ENCODE assay signal across 1 cellular context in genomic region chr1:218874313-218874712, GRCh38.
TF ChIP-seq lines count a peak whose summit lies in the region.

No MANE protein-coding gene starts in this region.

TF ChIP-seq in HepG2, 621 proteins besides CTCF, POLR2A, EP300 and RAD21 (continued from another document):
- TF ChIP-seq ZBTB26 (CRISPR knock-in tag; IDR thresholded peaks at IDR 0.05; ENCODE audit: borderline replicate concordance) (no peak), AHDC1 (CRISPR knock-in tag; IDR thresholded peaks at IDR 0.05; ENCODE audit: borderline replicate concordance) (no peak), TFE3 (CRISPR knock-in tag; IDR thresholded peaks at IDR 0.05) (no peak), SOX13 (IDR thresholded peaks at IDR 0.05) (no peak), SOX13 (CRISPR knock-in tag; conservative IDR thresholded peaks at IDR 0.05 in 1 of 2, IDR thresholded peaks at IDR 0.05 in 1 of 2) (peak in 1 of 2 experiments; percentile 19; a peak in 1 of 4 replicates), FOSL2 (CRISPR knock-in tag; IDR thresholded peaks at IDR 0.05) (peak; percentile 84), JARID2 (CRISPR knock-in tag; IDR thresholded peaks at IDR 0.05; ENCODE audit: insufficient replicate concordance) (no peak), CEBPZ (IDR thresholded peaks at IDR 0.05; ENCODE audit: low read length) (no peak), YY1 (IDR thresholded peaks at IDR 0.05; ENCODE audit: insufficient read depth, insufficient replicate concordance, low read depth, low read length) (no peak), ZNF547 (CRISPR knock-in tag; IDR thresholded peaks at IDR 0.05) (no peak), ARID3A (IDR thresholded peaks at IDR 0.05; ENCODE audit: low read depth, low read length) (0 out of 2 replicates have a peak, but pooled peaks have one; percentile 29), HMG20A (CRISPR knock-in tag; IDR thresholded peaks at IDR 0.05; ENCODE audit: borderline replicate concordance) (0 out of 2 replicates have a peak, but pooled peaks have one; percentile 25), FOXK2 (IDR thresholded peaks at IDR 0.05) (no peak)
TF ChIP-seq in HepG2: peak in this region for 6.
